ENCODE assay signal across 8 cellular contexts in genomic region chr3:10224794-10225660, GRCh38. TPM values are rescaled to one million over a fixed set of nuclear protein-coding genes. Genes with fewer than 3 reads are reported as not detected.
A peak's percentile ranks its signal among the peaks of the same experiment; 100 is the strongest.
DNase-seq lines count a peak whose midpoint lies in the region; ATAC-seq and TF ChIP-seq lines count a peak whose summit lies in the region.

No MANE protein-coding gene starts in this region.

- no peak overlapping the region for H3K27ac ChIP-seq in HEK293 (ENCODE audit: extremely low read depth, low read depth, low read length)

- no peaks in the 10 kb centered on the region for H3K9me3 ChIP-seq in HEK293 (ENCODE audit: control insufficient read depth, insufficient read depth, low read depth, low read length)

- peak; percentile 60 for DNase-seq in GDM1 (lab: John Stamatoyannopoulos, UW)
- peak; percentile 44 for DNase-seq in NCI-H2196 treated with DMSO at 0.1 percent for 48 hours (lab: John Stamatoyannopoulos, UW; ENCODE audit: unreplicated experiment)
- DNase-seq in activated CD4-positive, CD25-positive, alpha-beta regulatory T cell (lab: John Stamatoyannopoulos, UW): peak in 3 of 4 experiments; percentile 19 to 46 (median 19)
- peak; percentile 89 for DNase-seq in cerebellum (ENCODE audit: low spot score)
- DNase-seq in kidney tubule cell (ENCODE audit: low spot score): peak; percentile 93
- DNase-seq in stimulated activated CD4-positive, alpha-beta T cell treated with anti-CD3 and anti-CD28 coated beads, Interleukin-4, amount 100 ng/mL, for 24 hours: peak; percentile 71

- no peak for ATAC-seq in HG03025 (IDR thresholded peaks at IDR 0.05; ENCODE audit: low FRiP score, unreplicated experiment)

- no peak overlapping the region for H3K4me3 ChIP-seq in HEK293 (ENCODE audit: low read depth, low read length)

- H3K36me3 ChIP-seq in HEK293 (ENCODE audit: control insufficient read depth in 2 of 2, insufficient read depth in 1 of 2, low read length in 2 of 2): peaks cover 0 to 9% of the 10 kb centered on the region in 2 experiments; a peak in 2 of 3 replicates

- POLR2A ChIA-PET in HEK293 (lab: Yijun Ruan, JAX): interaction anchor here (0.5 kb wide), 1 partner anchor 112 kb away, joined by 6 read pairs; no protein-coding TSS in a partner anchor

- CTCF ChIA-PET in HEK293 (lab: Yijun Ruan, JAX): interaction anchor here (0.8 to 0.9 kb wide), 2 partner anchors 137 to 509 kb away, joined by 3 to 4 read pairs; no protein-coding TSS in a partner anchor

- no peaks in the 10 kb centered on the region for H3K4me1 ChIP-seq in HEK293 (ENCODE audit: control insufficient read depth, insufficient read depth, low read length)

- TF ChIP-seq CTCF in HEK293 (tag by site-specific recombination; IDR thresholded peaks at IDR 0.05): peak; percentile 70

TF ChIP-seq in HEK293, 187 proteins besides CTCF, POLR2A, EP300 and RAD21 (continues in another document):
- TF ChIP-seq GLIS1 (tag by site-specific recombination; IDR thresholded peaks at IDR 0.05) (no peak), AEBP2 (tag by site-specific recombination; IDR thresholded peaks at IDR 0.05; ENCODE audit: borderline replicate concordance) (no peak), ZSCAN30 (tag by site-specific recombination; IDR thresholded peaks at IDR 0.05) (peak; percentile 77; the same call in 1 of the 2 replicates), PRDM4 (tag by site-specific recombination; IDR thresholded peaks at IDR 0.05) (peak; percentile 19; the same call in 1 of the 2 replicates), SP7 (tag by site-specific recombination; IDR thresholded peaks at IDR 0.05) (peak; percentile 44; the same call in 1 of the 2 replicates), KLF8 (tag by site-specific recombination; IDR thresholded peaks at IDR 0.05) (0 out of 2 replicates have a peak, but pooled peaks have one; percentile 31), ZSCAN16 (tag by site-specific recombination; IDR thresholded peaks at IDR 0.05) (peak; percentile 28; the same call in 1 of the 2 replicates), ZBTB1 (tag by site-specific recombination; IDR thresholded peaks at IDR 0.05) (no peak), IKZF3 (tag by site-specific recombination; IDR thresholded peaks at IDR 0.05) (peak; percentile 88), FEZF1 (tag by site-specific recombination; IDR thresholded peaks at IDR 0.05) (peak; percentile 61), ZBTB8A (tag by site-specific recombination; IDR thresholded peaks at IDR 0.05) (0 out of 2 replicates have a peak, but pooled peaks have one; percentile 32), ZNF239 (tag by site-specific recombination; IDR thresholded peaks at IDR 0.05) (no peak), ZFP69B (tag by site-specific recombination; IDR thresholded peaks at IDR 0.05) (no peak), BCL11A (tag by site-specific recombination; IDR thresholded peaks at IDR 0.05; ENCODE audit: low read depth) (peak; percentile 48; the same call in 1 of the 2 replicates), ZNF148 (tag by site-specific recombination; IDR thresholded peaks at IDR 0.05; ENCODE audit: borderline replicate concordance) (no peak), EGR2 (tag by site-specific recombination; IDR thresholded peaks at IDR 0.05; ENCODE audit: low read depth) (no peak; the same call in 1 of the 2 replicates), ZNF654 (tag by site-specific recombination; IDR thresholded peaks at IDR 0.05; ENCODE audit: low read depth) (peak; percentile 96), KLF9 (tag by site-specific recombination; IDR thresholded peaks at IDR 0.05; ENCODE audit: low read depth) (no peak), ZEB2 (tag by site-specific recombination; IDR thresholded peaks at IDR 0.05) (0 out of 2 replicates have a peak, but pooled peaks have one; percentile 22), TCF7L2 (IDR thresholded peaks at IDR 0.05; ENCODE audit: borderline replicate concordance, low read depth, low read length) (no peak), ZNF211 (tag by site-specific recombination; IDR thresholded peaks at IDR 0.05; ENCODE audit: low read depth) (no peak), ZNF350 (tag by site-specific recombination; IDR thresholded peaks at IDR 0.05) (no peak), ZNF660 (tag by site-specific recombination; IDR thresholded peaks at IDR 0.05) (peak; percentile 76), ZNF548 (tag by site-specific recombination; IDR thresholded peaks at IDR 0.05) (no peak), GLIS2 (tag by site-specific recombination; IDR thresholded peaks at IDR 0.05) (no peak), ZNF16 (tag by site-specific recombination; IDR thresholded peaks at IDR 0.05; ENCODE audit: low read depth) (no peak), ZIC2 (tag by site-specific recombination; IDR thresholded peaks at IDR 0.05) (no peak), ZNF571 (tag by site-specific recombination; IDR thresholded peaks at IDR 0.05) (no peak), MZF1 (tag by site-specific recombination; IDR thresholded peaks at IDR 0.05; ENCODE audit: borderline replicate concordance) (peak; percentile 77; the same call in 1 of the 2 replicates), ZSCAN18 (tag by site-specific recombination; IDR thresholded peaks at IDR 0.05) (no peak), ZNF366 (tag by site-specific recombination; conservative IDR thresholded peaks at IDR 0.05) (peak; percentile 72), ZNF391 (tag by site-specific recombination; IDR thresholded peaks at IDR 0.05; ENCODE audit: borderline replicate concordance, low read depth) (peak; percentile 19; the same call in 1 of the 2 replicates)

RNA-seq across cellular contexts. Expression of gene TATDN2, which starts 23.2 kb away (rescaled TPM):
- total RNA-seq in cerebellum: 21.2 TPM

Comparison
In these comparisons a context has a peak if more than half of its experiments do, and no peak if none do; other contexts are left out.
1. DNase-seq: peak in every context shown above with its lines; median percentile 93 in kidney tubule cell; 89 in cerebellum; 71 in stimulated activated CD4-positive, alpha-beta T cell treated with anti-CD3 and anti-CD28 coated beads, Interleukin-4, amount 100 ng/mL, for 24 hours; 60 in GDM1; 44 in NCI-H2196 treated with DMSO at 0.1 percent for 48 hours; 19 in activated CD4-positive, CD25-positive, alpha-beta regulatory T cell.